In the genomic region with DNA sequence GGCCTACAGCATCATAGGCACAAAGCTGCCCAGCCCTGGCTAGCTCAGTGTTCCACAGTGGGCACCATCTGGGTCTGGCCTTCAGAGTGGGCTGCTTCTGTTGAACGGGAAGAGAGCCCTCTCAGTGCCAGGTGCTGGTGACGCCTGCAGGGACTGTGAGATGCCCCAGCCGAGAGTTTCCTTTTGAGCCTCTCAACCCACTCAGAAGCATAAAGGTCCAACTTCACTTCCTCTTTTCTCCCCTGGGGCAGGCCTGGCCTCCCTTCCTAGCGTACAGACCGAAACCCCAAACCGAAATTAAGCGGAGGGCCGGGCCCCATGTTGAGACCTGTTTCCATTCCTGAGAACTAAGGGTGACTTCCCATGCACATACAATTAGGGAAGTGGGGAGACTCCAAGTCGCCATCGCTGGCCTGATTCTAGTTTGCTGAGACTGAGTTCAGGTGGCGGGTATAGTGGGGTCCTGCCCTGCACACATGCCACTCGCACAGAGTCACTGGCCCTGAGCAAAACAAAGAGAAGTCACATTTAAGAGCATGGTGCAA, we compare ENCODE assay signal across 8 cellular contexts. TPM values are rescaled to one million over a fixed set of nuclear protein-coding genes. Genes with fewer than 3 reads are reported as not detected.
DNase-seq lines count a peak whose midpoint lies in the region; ATAC-seq, FAIRE-seq and TF ChIP-seq lines count a peak whose summit lies in the region.

No MANE protein-coding gene starts in this region.

- H4K12ac ChIP-seq in trophoblast cell (ENCODE audit: low read depth, low read length) = no peak overlapping the region

- no peak overlapping the region for H4K91ac ChIP-seq in trophoblast cell (ENCODE audit: low read depth, low read length)

- H3K36me3 ChIP-seq in trophoblast cell (ENCODE audit: control insufficient read depth in 1 of 2, insufficient read depth in 2 of 2, low read length in 2 of 2) = peaks cover 54 to 59% of the 10 kb centered on the region in 2 experiments

- intact Hi-C loops in CD14-positive monocyte (cut with micrococcal nuclease) = loop anchor here in 1 of 2 donors (5.0 kb wide), 1 partner anchor 56 kb away; no protein-coding TSS in a partner anchor
- intact Hi-C loops in activated CD8-positive, alpha-beta T cell treated with anti-CD3 and anti-CD28 coated beads for 36 hours (cut with micrococcal nuclease) = no loop called here

- no peak overlapping the region for H2BK5ac ChIP-seq in trophoblast cell (ENCODE audit: low read depth, low read length, poor library complexity)

- no peak overlapping the region for H3K18ac ChIP-seq in trophoblast cell (ENCODE audit: low read length)

- POLR2A ChIA-PET in activated CD8-positive, alpha-beta T cell treated with anti-CD3 and anti-CD28 coated beads for 36 hours (lab: Charles Lee) = interaction anchor here (0.7 to 2.1 kb wide), 8 partner anchors 8 to 66 kb away, joined by 3 to 8 read pairs (median 3); a partner anchor contains a TSS

- no peak overlapping the region for H2BK12ac ChIP-seq in trophoblast cell (ENCODE audit: low read length)

- H3K27me3 Mint-ChIP-seq in CD14-positive monocyte (ENCODE audit: low read depth in 3 of 3) = peaks cover 0 to 5% (median 2%) of the 10 kb centered on the region in 3 donors
- no peaks in the 10 kb centered on the region for H3K27me3 Mint-ChIP-seq in activated CD8-positive, alpha-beta T cell treated with anti-CD3 and anti-CD28 coated beads for 36 hours
- no peaks in the 10 kb centered on the region for H3K27me3 Mint-ChIP-seq in type B pancreatic cell

- no peaks in the 10 kb centered on the region for H3K9me3 ChIP-seq in trophoblast cell (ENCODE audit: insufficient read depth, low read depth, low read length)

- peaks cover 12 to 18% of the 10 kb centered on the region in 2 experiments for H3K4me1 ChIP-seq in trophoblast cell (ENCODE audit: control insufficient read depth in 1 of 2, insufficient read depth in 2 of 2, low read length in 2 of 2)

- H3K4me3 ChIP-seq in trophoblast cell (ENCODE audit: low read depth, low read length) = no peak overlapping the region

- TF ChIP-seq CTCF in CD14-positive monocyte (IDR thresholded peaks at IDR 0.05) (no peak), type B pancreatic cell (conservative IDR thresholded peaks at IDR 0.05) (no peak)
- TF ChIP-seq CTCF in activated CD8-positive, alpha-beta T cell treated with anti-CD3 and anti-CD28 coated beads for 36 hours (IDR thresholded peaks at IDR 0.05) = peak; percentile 14

- no peak overlapping the region for H2AK5ac ChIP-seq in trophoblast cell (ENCODE audit: low read length)

- CTCF ChIA-PET in activated CD8-positive, alpha-beta T cell treated with anti-CD3 and anti-CD28 coated beads for 36 hours (lab: Charles Lee) = interaction anchor here (1.0 to 2.6 kb wide), 4 partner anchors 32 to 77 kb away, joined by 3 to 9 read pairs (median 5); no protein-coding TSS in a partner anchor

- no CpG with 5 or more reads among the region's 12 CpGs for WGBS in trophoblast cell (ENCODE audit: extremely low coverage, insufficient coverage, insufficient read length)

- H3K4ac ChIP-seq in trophoblast cell (ENCODE audit: low read depth, low read length) = no peak overlapping the region

- peak overlapping the region; percentile 51 to 78 for H3K4me3 Mint-ChIP-seq in CD14-positive monocyte
- H3K4me3 Mint-ChIP-seq in activated CD8-positive, alpha-beta T cell treated with anti-CD3 and anti-CD28 coated beads for 36 hours = peak overlapping the region; percentile 32
- H3K4me3 Mint-ChIP-seq in type B pancreatic cell = no peak overlapping the region

- H2AFZ ChIP-seq in trophoblast cell (ENCODE audit: insufficient read depth, low read length, poor library complexity) = no peak overlapping the region

- H3K4me2 ChIP-seq in trophoblast cell (ENCODE audit: low read length) = no peak overlapping the region

- DNase-seq in CD14-positive monocyte (ENCODE audit: low spot score) (peak; percentile 87), GM19239 (ENCODE audit: insufficient read length, low spot score) (peak; percentile 80), trophoblast cell (peak; percentile 19 to 32), type B pancreatic cell (ENCODE audit: extremely low spot score, unreplicated experiment) (no peak), OCI-M2 (lab: John Stamatoyannopoulos, UW; ENCODE audit: unreplicated experiment) (no peak), HUDEP-2 (lab: John Stamatoyannopoulos, UW; ENCODE audit: unreplicated experiment in 76 of 76) (no peak)
- peak; percentile 70 for DNase-seq in activated CD8-positive, alpha-beta T cell treated with anti-CD3 and anti-CD28 coated beads for 36 hours

- peaks cover 2% of the 10 kb centered on the region for H3K79me2 ChIP-seq in trophoblast cell (ENCODE audit: control insufficient read depth, insufficient read depth, low read length, poor library complexity)

- H3K27ac Mint-ChIP-seq in CD14-positive monocyte (peak overlapping the region; percentile 92 to 98 (median 96)), type B pancreatic cell (no peak overlapping the region)
- peak overlapping the region; percentile 93 for H3K27ac Mint-ChIP-seq in activated CD8-positive, alpha-beta T cell treated with anti-CD3 and anti-CD28 coated beads for 36 hours

- H3K14ac ChIP-seq in trophoblast cell (ENCODE audit: low read length) = no peak overlapping the region

- H3K4me1 Mint-ChIP-seq in CD14-positive monocyte = peaks cover 61% of the 10 kb centered on the region
- H3K4me1 Mint-ChIP-seq in activated CD8-positive, alpha-beta T cell treated with anti-CD3 and anti-CD28 coated beads for 36 hours (ENCODE audit: low read depth) = peaks cover 56% of the 10 kb centered on the region
- H3K4me1 Mint-ChIP-seq in type B pancreatic cell (ENCODE audit: unreplicated experiment) = peaks cover 3% of the 10 kb centered on the region

- peak; percentile 95 for FAIRE-seq in GM19239 (lab: Jason Lieb, UNC)

- no peak overlapping the region for H2BK120ac ChIP-seq in trophoblast cell (ENCODE audit: insufficient read depth, low read length, poor library complexity)

- no peaks in the 10 kb centered on the region for H3K27me3 ChIP-seq in trophoblast cell (ENCODE audit: insufficient read depth, low read length)

- H3K27ac ChIP-seq in trophoblast cell (ENCODE audit: low read depth, low read length) = no peak overlapping the region

- no peak overlapping the region for H3K9ac ChIP-seq in trophoblast cell (ENCODE audit: low read length)

- peaks cover 0 to 2% (median 0%) of the 10 kb centered on the region in 7 donors for H3K9me3 Mint-ChIP-seq in CD14-positive monocyte
- H3K9me3 Mint-ChIP-seq in activated CD8-positive, alpha-beta T cell treated with anti-CD3 and anti-CD28 coated beads for 36 hours = no peaks in the 10 kb centered on the region
- H3K9me3 Mint-ChIP-seq in type B pancreatic cell = no peaks in the 10 kb centered on the region

- ATAC-seq in HG03175 (IDR thresholded peaks at IDR 0.05; ENCODE audit: unreplicated experiment) = peak; percentile 75
- ATAC-seq in activated CD8-positive, alpha-beta T cell treated with anti-CD3 and anti-CD28 coated beads for 36 hours = peak; percentile 75

- no peak overlapping the region for H4K8ac ChIP-seq in trophoblast cell (ENCODE audit: low read depth, low read length)

- no peaks in the 10 kb centered on the region for H3K79me1 ChIP-seq in trophoblast cell (ENCODE audit: low read length)

- H3K36me3 Mint-ChIP-seq in CD14-positive monocyte = peaks cover 35 to 76% of the 10 kb centered on the region in 2 donors
- H3K36me3 Mint-ChIP-seq in activated CD8-positive, alpha-beta T cell treated with anti-CD3 and anti-CD28 coated beads for 36 hours (ENCODE audit: low read depth) = peaks cover 54% of the 10 kb centered on the region
- peaks cover 8% of the 10 kb centered on the region for H3K36me3 Mint-ChIP-seq in type B pancreatic cell

- H3K23ac ChIP-seq in trophoblast cell (ENCODE audit: low read length) = no peak overlapping the region

RNA-seq across cellular contexts. Expression of a gene that starts 6.9 kb away (rescaled TPM):
- 100 to 1,000 TPM; 109 to 124 TPM for polyA plus RNA-seq in CD14-positive monocyte
- total RNA-seq in activated CD8-positive, alpha-beta T cell treated with anti-CD3 and anti-CD28 coated beads for 36 hours = 100 to 1,000 TPM; 123 to 128 TPM
- 61.7 and 61.9 TPM in 2 replicates for polyA plus RNA-seq in trophoblast cell (2013)
- total RNA-seq in type B pancreatic cell (ENCODE audit: low replicate concordance) = 86.9 and 98.7 TPM in 2 replicates

RNA-seq across cellular contexts. Expression of a gene that starts 24.9 kb away (rescaled TPM):
- 10 to 100 TPM; 13.8 to 16.7 TPM for polyA plus RNA-seq in CD14-positive monocyte
- total RNA-seq in activated CD8-positive, alpha-beta T cell treated with anti-CD3 and anti-CD28 coated beads for 36 hours = 10 to 100 TPM; 23.5 to 25.5 TPM
- polyA plus RNA-seq in trophoblast cell (2013) = 0.10 and 0.17 TPM in 2 replicates
- 0.68 and 1.5 TPM in 2 replicates for total RNA-seq in type B pancreatic cell (ENCODE audit: low replicate concordance)

RNA-seq across cellular contexts. Expression of a gene that starts 42.3 kb away (rescaled TPM):
- polyA plus RNA-seq in CD14-positive monocyte = 100 to 1,000 TPM; 146 to 170 TPM
- total RNA-seq in activated CD8-positive, alpha-beta T cell treated with anti-CD3 and anti-CD28 coated beads for 36 hours = 100 to 1,000 TPM; 230 to 232 TPM
- 859 and 864 TPM in 2 replicates for polyA plus RNA-seq in trophoblast cell (2013)
- 425 and 472 TPM in 2 replicates for total RNA-seq in type B pancreatic cell (ENCODE audit: low replicate concordance)

RNA-seq across cellular contexts. Expression of a gene that starts 54.8 kb away (rescaled TPM):
- polyA plus RNA-seq in CD14-positive monocyte = not detected
- not detected for total RNA-seq in activated CD8-positive, alpha-beta T cell treated with anti-CD3 and anti-CD28 coated beads for 36 hours
- not detected in 2 replicates for polyA plus RNA-seq in trophoblast cell (2013)
- total RNA-seq in type B pancreatic cell (ENCODE audit: low replicate concordance) = not detected in 2 replicates

Comparison
In these comparisons a context has a peak if more than half of its experiments do, and no peak if none do; other contexts are left out.
1. DNase-seq: peak in CD14-positive monocyte (single experiment), GM19239 (single experiment), activated CD8-positive, alpha-beta T cell treated with anti-CD3 and anti-CD28 coated beads for 36 hours (single experiment) and trophoblast cell (2 of 2); none in type B pancreatic cell (single experiment), OCI-M2 (single experiment) and HUDEP-2 (0 of 76).